Comparison of ENCODE assay signal across 1 cellular context in genomic region chr2:44944102-44944951, GRCh38.
TF ChIP-seq lines count a peak whose summit lies in the region.

No MANE protein-coding gene starts in this region.

TF ChIP-seq in H1, 55 proteins besides CTCF, POLR2A, EP300 and RAD21:
- TF ChIP-seq POU5F1 (IDR thresholded peaks at IDR 0.05; ENCODE audit: low read depth, low read length) = no peak
- TF ChIP-seq CHD7 (IDR thresholded peaks at IDR 0.05; ENCODE audit: insufficient replicate concordance, low read length) = no peak
- TF ChIP-seq HDAC2 (IDR thresholded peaks at IDR 0.05; ENCODE audit: borderline replicate concordance in 1 of 2, low read depth in 2 of 2, low read length in 2 of 2) = peak in 1 of 2 experiments; percentile 20; a peak in 1 of 4 replicates
- TF ChIP-seq BACH1 (IDR thresholded peaks at IDR 0.05; ENCODE audit: low read length) = no peak
- peak; percentile 34 for TF ChIP-seq KDM4A (IDR thresholded peaks at IDR 0.05; ENCODE audit: low read depth, low read length, severe bottlenecking)
- no peak for TF ChIP-seq TAF1 (IDR thresholded peaks at IDR 0.05; ENCODE audit: low read depth, low read length)
- TF ChIP-seq KDM1A (IDR thresholded peaks at IDR 0.05; ENCODE audit: borderline replicate concordance, low read length) = 0 out of 2 replicates have a peak, but pooled peaks have one; percentile 14
- no peak for TF ChIP-seq BCL11A (IDR thresholded peaks at IDR 0.05; ENCODE audit: low read depth in 2 of 2, low read length in 2 of 2)
- TF ChIP-seq SP1 (IDR thresholded peaks at IDR 0.05; ENCODE audit: low read depth, low read length) = 0 out of 2 replicates have a peak, but pooled peaks have one; percentile 38
- TF ChIP-seq YY1 (IDR thresholded peaks at IDR 0.05; ENCODE audit: low read depth, low read length) = no peak
- peak; percentile 54; the same call in 1 of the 2 replicates for TF ChIP-seq EGR1 (IDR thresholded peaks at IDR 0.05; ENCODE audit: borderline replicate concordance, low read depth, low read length)
- no peak for TF ChIP-seq SRF (IDR thresholded peaks at IDR 0.05; ENCODE audit: low read depth, low read length)
- no peak for TF ChIP-seq HDAC6 (IDR thresholded peaks at IDR 0.05; ENCODE audit: low read depth, low read length)
- TF ChIP-seq CHD2 (IDR thresholded peaks at IDR 0.05; ENCODE audit: low read length) = no peak
- no peak for TF ChIP-seq RXRA (IDR thresholded peaks at IDR 0.05; ENCODE audit: insufficient read depth, low read depth, low read length)
- TF ChIP-seq ASH2L (IDR thresholded peaks at IDR 0.05; ENCODE audit: low read length) = peak; percentile 94
- TF ChIP-seq RNF2 (IDR thresholded peaks at IDR 0.05; ENCODE audit: borderline replicate concordance, low read depth, low read length, missing control alignments, poor library complexity, severe bottlenecking) = peak; percentile 79
- peak; percentile 75 for TF ChIP-seq EZH2 (IDR thresholded peaks at IDR 0.05; ENCODE audit: low read depth, low read length, severe bottlenecking)
- no peak for TF ChIP-seq GABPA (IDR thresholded peaks at IDR 0.05; ENCODE audit: borderline replicate concordance, insufficient read depth, low read length)
- TF ChIP-seq SIN3A (conservative IDR thresholded peaks at IDR 0.05 in 1 of 2, IDR thresholded peaks at IDR 0.05 in 1 of 2; ENCODE audit: low read depth in 1 of 2, low read length in 2 of 2) = 0 out of 4 replicates have a peak, but pooled peaks of 1 of the 2 experiments have one; percentile 1
- no peak for TF ChIP-seq SP4 (IDR thresholded peaks at IDR 0.05; ENCODE audit: low read length)
- TF ChIP-seq CTBP2 (IDR thresholded peaks at IDR 0.05; ENCODE audit: borderline replicate concordance, insufficient read depth, insufficient read length, low read length) = peak; percentile 96
- TF ChIP-seq TEAD4 (IDR thresholded peaks at IDR 0.05; ENCODE audit: low read depth, low read length) = peak; percentile 49; the same call in 1 of the 2 replicates
- no peak for TF ChIP-seq JUND (IDR thresholded peaks at IDR 0.05; ENCODE audit: low read length)
- no peak for TF ChIP-seq SAP30 (IDR thresholded peaks at IDR 0.05; ENCODE audit: insufficient read depth, insufficient replicate concordance, low read length)
- TF ChIP-seq, protein P1, sequence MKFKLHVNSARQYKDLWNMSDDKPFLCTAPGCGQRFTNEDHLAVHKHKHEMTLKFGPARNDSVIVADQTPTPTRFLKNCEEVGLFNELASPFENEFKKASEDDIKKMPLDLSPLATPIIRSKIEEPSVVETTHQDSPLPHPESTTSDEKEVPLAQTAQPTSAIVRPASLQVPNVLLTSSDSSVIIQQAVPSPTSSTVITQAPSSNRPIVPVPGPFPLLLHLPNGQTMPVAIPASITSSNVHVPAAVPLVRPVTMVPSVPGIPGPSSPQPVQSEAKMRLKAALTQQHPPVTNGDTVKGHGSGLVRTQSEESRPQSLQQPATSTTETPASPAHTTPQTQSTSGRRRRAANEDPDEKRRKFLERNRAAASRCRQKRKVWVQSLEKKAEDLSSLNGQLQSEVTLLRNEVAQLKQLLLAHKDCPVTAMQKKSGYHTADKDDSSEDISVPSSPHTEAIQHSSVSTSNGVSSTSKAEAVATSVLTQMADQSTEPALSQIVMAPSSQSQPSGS (IDR thresholded peaks at IDR 0.05; ENCODE audit: low read length) = no peak
- TF ChIP-seq SUZ12 (IDR thresholded peaks at IDR 0.05; ENCODE audit: low read length) = peak; percentile 56
- TF ChIP-seq TAF7 (optimal IDR thresholded peaks at IDR 0.05; ENCODE audit: borderline replicate concordance, low read depth, low read length) = no peak
- no peak for TF ChIP-seq NANOG (IDR thresholded peaks at IDR 0.05; ENCODE audit: insufficient read depth, low read depth, low read length, poor library complexity, severe bottlenecking)
- 0 out of 2 replicates have a peak, but pooled peaks have one; percentile 22 for TF ChIP-seq POLR2AphosphoS5 (IDR thresholded peaks at IDR 0.05; ENCODE audit: low read depth, low read length)
